11 cellular contexts compared by ENCODE assay signal in genomic region chr13:36965767-36966166, GRCh38. TPM values are rescaled to one million over a fixed set of nuclear protein-coding genes. Genes with fewer than 3 reads are reported as not detected.
A peak's percentile ranks its signal among the peaks of the same experiment; 100 is the strongest.
DNase-seq lines count a peak whose midpoint lies in the region; ATAC-seq and TF ChIP-seq lines count a peak whose summit lies in the region.
"Had no signal": no experiment of that assay in that cellular context is flagged by ENCODE, and none has a peak within 500 bp of the region (broad histone marks: within the 10 kb centered on the region; RNA-seq: fewer than 3 reads in every experiment).

No MANE protein-coding gene starts in this region.

- H3K27me3 ChIP-seq in HAP-1 (ENCODE audit: low read depth), result no peaks in the 10 kb centered on the region

- DNase-seq in AG04449 (ENCODE audit: low read depth, low spot score), result peak; percentile 41
- peak; percentile 88 for DNase-seq in HFFc6
- no peak for DNase-seq in activated T-helper 1 cell treated with anti-CD3 and anti-CD28 coated beads, Interleukin-12 subunit alpha, Interleukin-12 subunit beta, Interleukin-2, Interleukin-4 antibody, amounts not matched to agents 30 ng/mL and 10 ng/mL and 1 ng/mL, durations not matched to agents 14 hours and 24 hours and 36 hours (ENCODE audit: low spot score)
- peak; percentile 7 for DNase-seq in iPS-NIHi11 (ENCODE audit: low spot score)
- DNase-seq in HAP-1 (ENCODE audit: low spot score in 2 of 2), result no peak
- DNase-seq in G401 (ENCODE audit: low spot score), result no peak
- DNase-seq in NCI-H2196 (lab: John Stamatoyannopoulos, UW; ENCODE audit: unreplicated experiment), result no peak
- DNase-seq: activated T-cell treated with anti-CD3 and anti-CD28 coated beads, Interleukin-2, amount 50 U/mL, for 48 hours; kidney had no signal

- H3K4me3 ChIP-seq in AG04449 (ENCODE audit: low read depth, low read length), result no peak overlapping the region
- H3K4me3 ChIP-seq in HAP-1, result no peak overlapping the region
- H3K4me3 ChIP-seq: prostate gland had no signal

- TF ChIP-seq CTCF in AG04449 (IDR thresholded peaks at IDR 0.05; ENCODE audit: insufficient read depth, low read length, missing control alignments) (no peak), HFFc6 (IDR thresholded peaks at IDR 0.05) (no peak)

- H3K4me1 Mint-ChIP-seq in HFFc6 (ENCODE audit: low read depth), result peaks cover 31% of the 10 kb centered on the region
- H3K4me1 Mint-ChIP-seq in activated T-helper 1 cell treated with anti-CD3 and anti-CD28 coated beads, Interleukin-12 subunit alpha, Interleukin-12 subunit beta, Interleukin-2, Interleukin-4 antibody, amounts not matched to agents 30 ng/mL and 10 ng/mL and 1 ng/mL, durations not matched to agents 14 hours and 24 hours and 36 hours (ENCODE audit: low read depth), result peaks cover 11% of the 10 kb centered on the region

- H3K9me3 ChIP-seq in HAP-1, result no peaks in the 10 kb centered on the region
- H3K9me3 ChIP-seq: prostate gland had no signal

- H3K36me3 Mint-ChIP-seq in HFFc6 (ENCODE audit: low read depth), result peaks cover 31% of the 10 kb centered on the region
- peaks cover 33% of the 10 kb centered on the region for H3K36me3 Mint-ChIP-seq in activated T-helper 1 cell treated with anti-CD3 and anti-CD28 coated beads, Interleukin-12 subunit alpha, Interleukin-12 subunit beta, Interleukin-2, Interleukin-4 antibody, amounts not matched to agents 30 ng/mL and 10 ng/mL and 1 ng/mL, durations not matched to agents 14 hours and 24 hours and 36 hours (ENCODE audit: low read depth)

- intact Hi-C loops in activated T-helper 1 cell treated with anti-CD3 and anti-CD28 coated beads, Interleukin-12 subunit alpha, Interleukin-12 subunit beta, Interleukin-2, Interleukin-4 antibody, amounts not matched to agents 30 ng/mL and 10 ng/mL and 1 ng/mL, durations not matched to agents 14 hours and 24 hours and 36 hours (cut with micrococcal nuclease), result no loop called here

- H3K4me3 Mint-ChIP-seq in HFFc6, result peak overlapping the region; percentile 73
- H3K4me3 Mint-ChIP-seq in activated T-helper 1 cell treated with anti-CD3 and anti-CD28 coated beads, Interleukin-12 subunit alpha, Interleukin-12 subunit beta, Interleukin-2, Interleukin-4 antibody, amounts not matched to agents 30 ng/mL and 10 ng/mL and 1 ng/mL, durations not matched to agents 14 hours and 24 hours and 36 hours, result no peak overlapping the region

- peak overlapping the region; percentile 92 for H3K27ac Mint-ChIP-seq in HFFc6
- H3K27ac Mint-ChIP-seq in activated T-helper 1 cell treated with anti-CD3 and anti-CD28 coated beads, Interleukin-12 subunit alpha, Interleukin-12 subunit beta, Interleukin-2, Interleukin-4 antibody, amounts not matched to agents 30 ng/mL and 10 ng/mL and 1 ng/mL, durations not matched to agents 14 hours and 24 hours and 36 hours, result peak overlapping the region; percentile 47

- H3K27me3 Mint-ChIP-seq in HFFc6 (ENCODE audit: insufficient read depth), result no peaks in the 10 kb centered on the region; the same call in 1 of the 2 replicates
- no peaks in the 10 kb centered on the region for H3K27me3 Mint-ChIP-seq in activated T-helper 1 cell treated with anti-CD3 and anti-CD28 coated beads, Interleukin-12 subunit alpha, Interleukin-12 subunit beta, Interleukin-2, Interleukin-4 antibody, amounts not matched to agents 30 ng/mL and 10 ng/mL and 1 ng/mL, durations not matched to agents 14 hours and 24 hours and 36 hours (ENCODE audit: insufficient read depth)

- no peaks in the 10 kb centered on the region for H3K9me3 Mint-ChIP-seq in HFFc6
- H3K9me3 Mint-ChIP-seq in activated T-helper 1 cell treated with anti-CD3 and anti-CD28 coated beads, Interleukin-12 subunit alpha, Interleukin-12 subunit beta, Interleukin-2, Interleukin-4 antibody, amounts not matched to agents 30 ng/mL and 10 ng/mL and 1 ng/mL, durations not matched to agents 14 hours and 24 hours and 36 hours, result no peaks in the 10 kb centered on the region

- in situ Hi-C loops in HAP-1 (cut with MboI; ENCODE audit: low sequenced_read_pairs) (no loop called here), G401 (cut with HindIII; ENCODE audit: low sequenced_read_pairs) (no loop called here)

- CTCF ChIA-PET in AG04449 (lab: Yijun Ruan, JAX), result interaction anchor here (0.7 to 6.6 kb wide), 3 partner anchors 12 to 107 kb away, joined by 3 to 50 read pairs (median 10); no protein-coding TSS in a partner anchor

- POLR2A ChIA-PET in AG04449 (lab: Yijun Ruan, JAX), result no interaction called here

- no peaks in the 10 kb centered on the region for H3K4me1 ChIP-seq in HAP-1
- H3K4me1 ChIP-seq: prostate gland had no signal

- no peak for ATAC-seq in GM18861 (IDR thresholded peaks at IDR 0.05; ENCODE audit: unreplicated experiment)

- H3K36me3 ChIP-seq in HAP-1 (replicated peaks), result peaks cover 36% of the 10 kb centered on the region
- H3K36me3 ChIP-seq: prostate gland had no signal

RNA-seq across cellular contexts. Expression of gene ALG5, which starts 33.4 kb away (rescaled TPM):
- total RNA-seq in HFFc6 (2021; fragmentation: NEBNext Ultra II Directional; extraction: Animal tissue kit (Norgen Biotek cat#: 25700)), result 10 to 100 TPM; 31.0 to 41.9 (median 33.4) TPM
- total RNA-seq in activated T-helper 1 cell treated with anti-CD3 and anti-CD28 coated beads, Interleukin-12 subunit alpha, Interleukin-12 subunit beta, Interleukin-2, Interleukin-4 antibody, amounts not matched to agents 30 ng/mL and 10 ng/mL and 1 ng/mL, durations not matched to agents 14 hours and 24 hours and 36 hours, result 52.5 and 53.2 TPM in 2 replicates
- 7.4 and 14.7 TPM in 2 replicates for total RNA-seq in G401 (2014; rRNA removed; shearing (Covaris generic))

RNA-seq across cellular contexts. Expression of gene EXOSC8, which starts 34.8 kb away (rescaled TPM):
- total RNA-seq in HFFc6 (2021; fragmentation: NEBNext Ultra II Directional; extraction: Animal tissue kit (Norgen Biotek cat#: 25700)), result 10 to 100 TPM; 23.2 to 37.8 (median 36.2) TPM
- 139 and 143 TPM in 2 replicates for total RNA-seq in activated T-helper 1 cell treated with anti-CD3 and anti-CD28 coated beads, Interleukin-12 subunit alpha, Interleukin-12 subunit beta, Interleukin-2, Interleukin-4 antibody, amounts not matched to agents 30 ng/mL and 10 ng/mL and 1 ng/mL, durations not matched to agents 14 hours and 24 hours and 36 hours
- total RNA-seq in G401 (2014; rRNA removed; shearing (Covaris generic)), result 80.3 and 81.7 TPM in 2 replicates

RNA-seq across cellular contexts. Expression of gene SMAD9, which starts 45.7 kb away (rescaled TPM):
- total RNA-seq in HFFc6 (2021; fragmentation: NEBNext Ultra II Directional; extraction: Animal tissue kit (Norgen Biotek cat#: 25700)), result 10 to 100 TPM; 10.7 to 22.5 (median 17.9) TPM
- 0.08 TPM in 1 of 2 replicates, not detected in the other for total RNA-seq in activated T-helper 1 cell treated with anti-CD3 and anti-CD28 coated beads, Interleukin-12 subunit alpha, Interleukin-12 subunit beta, Interleukin-2, Interleukin-4 antibody, amounts not matched to agents 30 ng/mL and 10 ng/mL and 1 ng/mL, durations not matched to agents 14 hours and 24 hours and 36 hours
- 22.3 and 29.2 TPM in 2 replicates for total RNA-seq in G401 (2014; rRNA removed; shearing (Covaris generic))

Comparison
In these comparisons a context has a peak if more than half of its experiments do, and no peak if none do; other contexts are left out.
1. DNase-seq: peak in AG04449 (single experiment), HFFc6 (single experiment) and iPS-NIHi11 (single experiment); none in activated T-helper 1 cell treated with anti-CD3 and anti-CD28 coated beads, Interleukin-12 subunit alpha, Interleukin-12 subunit beta, Interleukin-2, Interleukin-4 antibody, amounts not matched to agents 30 ng/mL and 10 ng/mL and 1 ng/mL, durations not matched to agents 14 hours and 24 hours and 36 hours (single experiment), HAP-1 (0 of 2), G401 (single experiment) and NCI-H2196 (single experiment).
2. RNA of gene SMAD9, which starts 45.7 kb away (total RNA-seq): 22.3 to 29.2 TPM in G401 and 10.7 to 22.5 TPM in HFFc6; 0.08 TPM in activated T-helper 1 cell treated with anti-CD3 and anti-CD28 coated beads, Interleukin-12 subunit alpha, Interleukin-12 subunit beta, Interleukin-2, Interleukin-4 antibody, amounts not matched to agents 30 ng/mL and 10 ng/mL and 1 ng/mL, durations not matched to agents 14 hours and 24 hours and 36 hours; every median in the first group is over 10 times any median in the second.